Comparison of ENCODE assay signal across 1 cellular context in the genomic region with DNA sequence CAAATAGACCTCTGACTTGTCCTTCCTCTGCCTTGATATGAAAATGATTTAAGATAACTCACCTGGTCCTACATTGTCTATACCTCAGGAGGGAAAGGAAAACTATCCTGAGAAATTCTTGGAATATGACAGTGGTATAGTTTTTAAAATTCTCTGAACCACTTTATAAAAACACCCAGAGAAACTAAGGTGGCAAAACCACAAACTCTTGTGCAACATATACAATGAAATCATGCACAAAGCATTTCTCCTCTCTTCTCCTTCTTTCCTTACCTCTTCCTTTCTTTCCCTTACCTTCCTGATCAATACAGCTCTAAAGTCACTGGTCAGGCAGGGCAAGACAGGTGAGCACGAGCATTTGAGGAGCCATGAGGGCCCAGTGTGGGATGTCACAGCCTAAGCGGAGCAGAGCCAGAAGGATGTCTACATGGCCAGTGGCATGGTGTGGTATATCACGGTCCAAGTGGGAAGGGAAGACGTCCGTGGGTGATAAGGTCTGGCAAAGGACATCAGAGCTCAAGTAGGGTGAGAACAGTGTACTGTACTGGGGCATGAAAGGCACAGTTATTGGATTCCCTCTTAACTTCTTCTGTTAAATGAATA.
TF ChIP-seq lines count a peak whose summit lies in the region.

No MANE protein-coding gene starts in this region.

TF ChIP-seq in HepG2, 621 proteins besides CTCF, POLR2A, EP300 and RAD21:
- TF ChIP-seq HOXA9 (CRISPR knock-in tag; IDR thresholded peaks at IDR 0.05; ENCODE audit: borderline replicate concordance) (no peak), ONECUT2 (CRISPR knock-in tag; IDR thresholded peaks at IDR 0.05) (no peak), FOXK1 (CRISPR knock-in tag; IDR thresholded peaks at IDR 0.05; ENCODE audit: borderline replicate concordance, low read depth) (no peak)
- TF ChIP-seq, protein P1, sequence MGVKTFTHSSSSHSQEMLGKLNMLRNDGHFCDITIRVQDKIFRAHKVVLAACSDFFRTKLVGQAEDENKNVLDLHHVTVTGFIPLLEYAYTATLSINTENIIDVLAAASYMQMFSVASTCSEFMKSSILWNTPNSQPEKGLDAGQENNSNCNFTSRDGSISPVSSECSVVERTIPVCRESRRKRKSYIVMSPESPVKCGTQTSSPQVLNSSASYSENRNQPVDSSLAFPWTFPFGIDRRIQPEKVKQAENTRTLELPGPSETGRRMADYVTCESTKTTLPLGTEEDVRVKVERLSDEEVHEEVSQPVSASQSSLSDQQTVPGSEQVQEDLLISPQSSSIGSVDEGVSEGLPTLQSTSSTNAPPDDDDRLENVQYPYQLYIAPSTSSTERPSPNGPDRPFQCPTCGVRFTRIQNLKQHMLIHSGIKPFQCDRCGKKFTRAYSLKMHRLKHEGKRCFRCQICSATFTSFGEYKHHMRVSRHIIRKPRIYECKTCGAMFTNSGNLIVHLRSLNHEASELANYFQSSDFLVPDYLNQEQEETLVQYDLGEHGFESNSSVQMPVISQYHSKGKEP (CRISPR knock-in tag; IDR thresholded peaks at IDR 0.05): no peak
